8 cellular contexts compared by ENCODE assay signal in genomic region chr20:35953411-35954199, GRCh38. TPM values are rescaled to one million over a fixed set of nuclear protein-coding genes. Genes with fewer than 3 reads are reported as not detected.
A peak's percentile ranks its signal among the peaks of the same experiment; 100 is the strongest.
DNase-seq lines count a peak whose midpoint lies in the region; ATAC-seq, FAIRE-seq and TF ChIP-seq lines count a peak whose summit lies in the region.

No MANE protein-coding gene starts in this region.

- peak overlapping the region; percentile 98 for H3K4me2 ChIP-seq in KMS-11

- TF ChIP-seq CTCF in Caco-2 (IDR thresholded peaks at IDR 0.05; ENCODE audit: insufficient read depth in 1 of 2, low read depth in 1 of 2, low read length in 1 of 2, severe bottlenecking in 1 of 2, unreplicated experiment in 1 of 2) = peak in 1 of 2 experiments; percentile 3
- no peak for TF ChIP-seq CTCF in KMS-11 (conservative IDR thresholded peaks at IDR 0.05; ENCODE audit: low read depth, low read length)
- no peak for TF ChIP-seq CTCF in cardiac fibroblast (IDR thresholded peaks at IDR 0.05; ENCODE audit: low read depth, low read length)
- TF ChIP-seq CTCF in kidney epithelial cell (IDR thresholded peaks at IDR 0.05; ENCODE audit: insufficient read depth, low read length, poor library complexity, severe bottlenecking) = no peak

- intact Hi-C loops in Caco-2 (cut with micrococcal nuclease; ENCODE audit: unreplicated experiment) = loop anchor here (1.0 to 10.0 kb wide), 9 partner anchors 15 to 1076 kb away; partner anchors contain the start of genes ACSS2, CNBD2 and RBM39

- TSS peak; percentile 69 for BruUV-seq in Caco-2 (replicated peaks; lab: Mats Ljungman, UMichigan)

- no peaks in the 10 kb centered on the region for H3K27me3 Mint-ChIP-seq in Caco-2 (ENCODE audit: insufficient read depth, unreplicated experiment)

- peak; percentile 18 for ATAC-seq in GM21529 (IDR thresholded peaks at IDR 0.05; ENCODE audit: unreplicated experiment)

- peaks cover under 1% of the 10 kb centered on the region for H3K9me3 Mint-ChIP-seq in Caco-2 (ENCODE audit: unreplicated experiment)

- POLR2A ChIA-PET in Caco-2 (lab: Charles Lee) = interaction anchor here (0.6 to 3.7 kb wide), 36 partner anchors 8 to 1128 kb away, joined by 3 to 87 read pairs (median 4); partner anchors contain the start of genes AAR2, CEP250, CNBD2 and CPNE1

- DNase-seq in Caco-2 (peak; percentile 73), cardiac fibroblast (ENCODE audit: low read depth in 2 of 2) (peak; percentile 9 to 48), kidney epithelial cell (ENCODE audit: low read depth) (no peak), RCC 7860 (ENCODE audit: low spot score) (no peak)
- DNase-seq in activated CD4-positive, CD25-positive, alpha-beta regulatory T cell treated with anti-CD3 and anti-CD28 coated beads, Interleukin-2, amount 50 U/mL, for 16 hours (ENCODE audit: low read depth, low spot score) = peak; percentile 39
- DNase-seq in stimulated activated CD4-positive, alpha-beta T cell treated with anti-CD3 and anti-CD28 coated beads, Interleukin-2, amount 100 ng/mL, for 24 hours = peak; percentile 68 to 70

- H3K4me3 ChIP-seq in Caco-2 (ENCODE audit: low read depth, low read length) (peak overlapping the region; percentile 86), KMS-11 (IDR thresholded peaks at IDR 0.05; ENCODE audit: insufficient read depth, low read depth, low read length) (no peak overlapping the region), cardiac fibroblast (replicated peaks in 1 of 2; ENCODE audit: low read depth in 2 of 2, low read length in 2 of 2) (peak overlapping the region; percentile 90 to 99), kidney epithelial cell (ENCODE audit: low read depth, low read length) (peak overlapping the region; percentile 90)

- peaks cover 38% of the 10 kb centered on the region for H3K79me2 ChIP-seq in KMS-11 (ENCODE audit: insufficient read depth, low read depth)

- H3K27me3 ChIP-seq in Caco-2 (replicated peaks; ENCODE audit: control insufficient read depth, insufficient read depth, low read length) (no peaks in the 10 kb centered on the region), KMS-11 (ENCODE audit: insufficient read depth, low read depth) (no peaks in the 10 kb centered on the region), kidney epithelial cell (ENCODE audit: control insufficient read depth, insufficient read depth, low read length) (no peaks in the 10 kb centered on the region)

- H4K20me1 ChIP-seq in KMS-11 (ENCODE audit: insufficient read depth) = 0 out of 2 replicates have a peak, but pooled peaks cover 5% of the 10 kb centered on the region

- H3K4me1 ChIP-seq in Caco-2 (peaks cover 22% of the 10 kb centered on the region), KMS-11 (ENCODE audit: low read depth, poor library complexity, severe bottlenecking) (peaks cover 28% of the 10 kb centered on the region)

- no peaks in the 10 kb centered on the region for H3K9me3 ChIP-seq in Caco-2

- CTCF ChIA-PET in Caco-2 (lab: Charles Lee) = interaction anchor here (0.6 to 3.8 kb wide), 69 partner anchors 8 to 1129 kb away, joined by 3 to 54 read pairs (median 5); partner anchors contain the start of genes CNBD2, ERGIC3, PHF20 and RAB5IF

- H2AFZ ChIP-seq in KMS-11 (ENCODE audit: low read depth) = peak overlapping the region; percentile 64

- peak overlapping the region; percentile 96 for H3K27ac Mint-ChIP-seq in Caco-2 (ENCODE audit: unreplicated experiment)

- H3K27ac ChIP-seq in KMS-11 = peak overlapping the region; percentile 99

- no peaks in the 10 kb centered on the region for H3K36me3 ChIP-seq in Caco-2 (ENCODE audit: control insufficient read depth, insufficient read depth, low read length)
- no peaks in the 10 kb centered on the region for H3K36me3 ChIP-seq in KMS-11 (ENCODE audit: insufficient read depth)
- H3K36me3 ChIP-seq in kidney epithelial cell (ENCODE audit: control insufficient read depth, insufficient read depth, low read length) = no peaks in the 10 kb centered on the region

- H3K36me3 Mint-ChIP-seq in Caco-2 (ENCODE audit: insufficient read depth, unreplicated experiment) = peaks cover 44% of the 10 kb centered on the region

- H3K4me1 Mint-ChIP-seq in Caco-2 (ENCODE audit: low read depth, unreplicated experiment) = peaks cover 9% of the 10 kb centered on the region

- H3K9ac ChIP-seq in KMS-11 = peak overlapping the region; percentile 97

- H3K4me3 Mint-ChIP-seq in Caco-2 (ENCODE audit: unreplicated experiment) = peak overlapping the region; percentile 88

- no peak for FAIRE-seq in RCC 7860 (lab: Jason Lieb, UNC)

RNA-seq across cellular contexts. Expression of gene SCAND1, which starts 0.7 kb away (rescaled TPM):
- total RNA-seq in Caco-2 (2022) = 125 and 129 TPM in 2 replicates
- 119 and 153 TPM in 2 replicates for total RNA-seq in kidney epithelial cell

RNA-seq across cellular contexts. Expression of gene CNBD2, which starts 14.8 kb away (rescaled TPM):
- total RNA-seq in Caco-2 (2022) (7.9 and 9.1 TPM in 2 replicates), kidney epithelial cell (3.3 and 5.6 TPM in 2 replicates)

Comparison
In these comparisons a context has a peak if more than half of its experiments do, and no peak if none do; other contexts are left out.
1. DNase-seq: peak in Caco-2 (2 of 2), activated CD4-positive, CD25-positive, alpha-beta regulatory T cell treated with anti-CD3 and anti-CD28 coated beads, Interleukin-2, amount 50 U/mL, for 16 hours (single experiment), cardiac fibroblast (2 of 2) and stimulated activated CD4-positive, alpha-beta T cell treated with anti-CD3 and anti-CD28 coated beads, Interleukin-2, amount 100 ng/mL, for 24 hours (2 of 2); none in kidney epithelial cell (single experiment) and RCC 7860 (single experiment).